In genomic region chr2:208256192-208256782, GRCh38 we compare ENCODE assay signal across 10 cellular contexts. TPM values are rescaled to one million over a fixed set of nuclear protein-coding genes. Genes with fewer than 3 reads are reported as not detected.
A peak's percentile ranks its signal among the peaks of the same experiment; 100 is the strongest.
DNase-seq lines count a peak whose midpoint lies in the region; ATAC-seq, FAIRE-seq and TF ChIP-seq lines count a peak whose summit lies in the region.
"Had no signal": no experiment of that assay in that cellular context is flagged by ENCODE, and none has a peak within 500 bp of the region (broad histone marks: within the 10 kb centered on the region; RNA-seq: fewer than 3 reads in every experiment).

No MANE protein-coding gene starts in this region.

- intact Hi-C loops in activated CD4-positive, alpha-beta memory T cell treated with anti-CD3 and anti-CD28 coated beads for 36 hours (cut with micrococcal nuclease), result no loop called here
- intact Hi-C loops in prostate gland (cut with DNase I), result loop anchor here (10.0 kb wide), 1 partner anchor 59 kb away; no protein-coding TSS in a partner anchor

- no peak for TF ChIP-seq POLR2A in prostate gland (IDR thresholded peaks at IDR 0.05)

- no peaks in the 10 kb centered on the region for H3K9me3 ChIP-seq in prostate gland

- H3K36me3 ChIP-seq in bronchial epithelial cell (ENCODE audit: control insufficient read depth, insufficient read depth, low read length), result peaks cover 3% of the 10 kb centered on the region
- no peaks in the 10 kb centered on the region for H3K36me3 ChIP-seq in prostate gland

- no peak for ATAC-seq in GM18861 (IDR thresholded peaks at IDR 0.05; ENCODE audit: unreplicated experiment)
- ATAC-seq in GM21737 (IDR thresholded peaks at IDR 0.05; ENCODE audit: unreplicated experiment), result no peak
- ATAC-seq in HG03342 (IDR thresholded peaks at IDR 0.05; ENCODE audit: unreplicated experiment), result no peak

- no peaks in the 10 kb centered on the region for H3K9me3 Mint-ChIP-seq in activated CD4-positive, alpha-beta memory T cell treated with anti-CD3 and anti-CD28 coated beads, Interleukin-2, amount 10 ng/mL, durations not matched to agents 7 days and 5 days
- H3K9me3 Mint-ChIP-seq in activated CD4-positive, alpha-beta memory T cell treated with anti-CD3 and anti-CD28 coated beads for 36 hours, result no peaks in the 10 kb centered on the region

- CTCF ChIA-PET in activated CD4-positive, alpha-beta memory T cell treated with anti-CD3 and anti-CD28 coated beads, Interleukin-2, amount 10 ng/mL, durations not matched to agents 7 days and 5 days (lab: Charles Lee), result interaction anchor here (1.0 to 6.2 kb wide), 3 partner anchors 11 to 81 kb away, joined by 3 to 82 read pairs (median 32); partner anchors contain the start of gene PIKFYVE
- CTCF ChIA-PET in activated CD4-positive, alpha-beta memory T cell treated with anti-CD3 and anti-CD28 coated beads for 36 hours (lab: Charles Lee), result interaction anchor here (2.8 to 7.3 kb wide), 2 partner anchors 12 to 19 kb away, joined by 14 to 99 read pairs; partner anchors contain the start of gene PIKFYVE

- 45% methylated on average over 10 of the region's 10 CpGs for WGBS in prostate gland

- peak overlapping the region; percentile 98 for H3K4me3 Mint-ChIP-seq in activated CD4-positive, alpha-beta memory T cell treated with anti-CD3 and anti-CD28 coated beads, Interleukin-2, amount 10 ng/mL, durations not matched to agents 7 days and 5 days
- H3K4me3 Mint-ChIP-seq in activated CD4-positive, alpha-beta memory T cell treated with anti-CD3 and anti-CD28 coated beads for 36 hours, result no peak overlapping the region

- FAIRE-seq in bronchial epithelial cell (lab: Jason Lieb, UNC), result no peak
- FAIRE-seq: colon, HTR-8/SVneo had no signal

- no peak overlapping the region for H3K27ac Mint-ChIP-seq in activated CD4-positive, alpha-beta memory T cell treated with anti-CD3 and anti-CD28 coated beads, Interleukin-2, amount 10 ng/mL, durations not matched to agents 7 days and 5 days
- no peak overlapping the region for H3K27ac Mint-ChIP-seq in activated CD4-positive, alpha-beta memory T cell treated with anti-CD3 and anti-CD28 coated beads for 36 hours

- H3K27me3 ChIP-seq in bronchial epithelial cell (ENCODE audit: control insufficient read depth, insufficient read depth, low read length), result no peaks in the 10 kb centered on the region
- H3K27me3 ChIP-seq in prostate gland (replicated peaks; ENCODE audit: insufficient read depth), result no peaks in the 10 kb centered on the region

- peaks cover 28% of the 10 kb centered on the region for H3K4me1 Mint-ChIP-seq in activated CD4-positive, alpha-beta memory T cell treated with anti-CD3 and anti-CD28 coated beads, Interleukin-2, amount 10 ng/mL, durations not matched to agents 7 days and 5 days
- H3K4me1 Mint-ChIP-seq in activated CD4-positive, alpha-beta memory T cell treated with anti-CD3 and anti-CD28 coated beads for 36 hours (ENCODE audit: low read depth), result peaks cover 15% of the 10 kb centered on the region

- H3K4me3 ChIP-seq in LNCaP clone FGC (ENCODE audit: low read depth, low read length) (no peak overlapping the region), bronchial epithelial cell (ENCODE audit: low read depth, low read length) (no peak overlapping the region), prostate gland (no peak overlapping the region)

- TF ChIP-seq CTCF in LNCaP clone FGC (IDR thresholded peaks at IDR 0.05; ENCODE audit: control insufficient read depth, extremely low read depth, insufficient read depth) (peak; percentile 41), bronchial epithelial cell (IDR thresholded peaks at IDR 0.05; ENCODE audit: insufficient read depth, low read length, severe bottlenecking) (peak; percentile 13), prostate gland (IDR thresholded peaks at IDR 0.05) (peak in 2 of 4 experiments; percentile 19 to 33)

- no peak for DNase-seq in activated CD4-positive, alpha-beta memory T cell treated with anti-CD3 and anti-CD28 coated beads, Interleukin-2, amount 10 ng/mL, durations not matched to agents 7 days and 5 days
- no peak for DNase-seq in activated CD4-positive, alpha-beta memory T cell treated with anti-CD3 and anti-CD28 coated beads for 36 hours
- DNase-seq in LNCaP clone FGC (ENCODE audit: low read depth) (no peak), bronchial epithelial cell (ENCODE audit: low read depth) (peak; percentile 11), prostate gland (ENCODE audit: low spot score) (no peak)

- POLR2A ChIA-PET in activated CD4-positive, alpha-beta memory T cell treated with anti-CD3 and anti-CD28 coated beads, Interleukin-2, amount 10 ng/mL, durations not matched to agents 7 days and 5 days (lab: Charles Lee), result interaction anchor here (4.4 kb wide), 1 partner anchor 10 kb away, joined by 35 read pairs; the partner anchor contains the start of gene PIKFYVE
- POLR2A ChIA-PET in activated CD4-positive, alpha-beta memory T cell treated with anti-CD3 and anti-CD28 coated beads for 36 hours (lab: Charles Lee), result no interaction called here

- H3K4me1 ChIP-seq in prostate gland (replicated peaks), result peaks cover 7% of the 10 kb centered on the region

- H3K36me3 Mint-ChIP-seq in activated CD4-positive, alpha-beta memory T cell treated with anti-CD3 and anti-CD28 coated beads, Interleukin-2, amount 10 ng/mL, durations not matched to agents 7 days and 5 days (ENCODE audit: low read depth), result peaks cover 24% of the 10 kb centered on the region
- H3K36me3 Mint-ChIP-seq in activated CD4-positive, alpha-beta memory T cell treated with anti-CD3 and anti-CD28 coated beads for 36 hours, result peaks cover 2% of the 10 kb centered on the region

- H3K27me3 Mint-ChIP-seq in activated CD4-positive, alpha-beta memory T cell treated with anti-CD3 and anti-CD28 coated beads, Interleukin-2, amount 10 ng/mL, durations not matched to agents 7 days and 5 days, result peaks cover 4% of the 10 kb centered on the region
- no peaks in the 10 kb centered on the region for H3K27me3 Mint-ChIP-seq in activated CD4-positive, alpha-beta memory T cell treated with anti-CD3 and anti-CD28 coated beads for 36 hours

- H3K27ac ChIP-seq in prostate gland, result peak overlapping the region; percentile 71 to 82

RNA-seq across cellular contexts. Expression of gene IDH1, which starts 1.4 kb away (rescaled TPM):
- 10 to 100 TPM; 41.3 to 44.2 TPM for total RNA-seq in activated CD4-positive, alpha-beta memory T cell treated with anti-CD3 and anti-CD28 coated beads, Interleukin-2, amount 10 ng/mL, durations not matched to agents 7 days and 5 days
- 10 to 100 TPM; 30.9 to 32.9 TPM for total RNA-seq in activated CD4-positive, alpha-beta memory T cell treated with anti-CD3 and anti-CD28 coated beads for 36 hours
- total RNA-seq in bronchial epithelial cell, result 363 and 451 TPM in 2 replicates
- total RNA-seq in prostate gland, result 100 to 1,000 TPM; 103 to 314 TPM

RNA-seq across cellular contexts. Expression of gene PIKFYVE, which starts 9.8 kb away (rescaled TPM):
- total RNA-seq in activated CD4-positive, alpha-beta memory T cell treated with anti-CD3 and anti-CD28 coated beads, Interleukin-2, amount 10 ng/mL, durations not matched to agents 7 days and 5 days, result 10 to 100 TPM; 36.6 to 37.2 TPM
- total RNA-seq in activated CD4-positive, alpha-beta memory T cell treated with anti-CD3 and anti-CD28 coated beads for 36 hours, result 10 to 100 TPM; 22.4 to 23.7 TPM
- 18.1 and 19.5 TPM in 2 replicates for total RNA-seq in bronchial epithelial cell
- 10 to 100 TPM; 26.7 to 47.1 TPM for total RNA-seq in prostate gland
